In genomic region chrX:154531626-154532025, GRCh38 we compare ENCODE assay signal across 19 cellular contexts. TPM values are rescaled to one million over a fixed set of nuclear protein-coding genes. Genes with fewer than 3 reads are reported as not detected.
DNase-seq lines count a peak whose midpoint lies in the region; ATAC-seq and TF ChIP-seq lines count a peak whose summit lies in the region.
"Had no signal": no experiment of that assay in that cellular context is flagged by ENCODE, and none has a peak within 500 bp of the region (broad histone marks: within the 10 kb centered on the region; RNA-seq: fewer than 3 reads in every experiment).

No MANE protein-coding gene starts in this region.

- DNase-seq in left ventricle myocardium superior: no peak
- no peak for DNase-seq in right atrium auricular region (ENCODE audit: low spot score)
- peak; percentile 64 for DNase-seq in choroid plexus epithelial cell (ENCODE audit: low read depth)
- peak; percentile 58 for DNase-seq in lower lobe of right lung
- no peak for DNase-seq in activated T-cell treated with anti-CD3 and anti-CD28 coated beads for 4 hours
- no peak for DNase-seq in HPDE6-E6E7 (ENCODE audit: extremely low spot score)
- no peak for DNase-seq in T-helper 2 cell treated with Interferon-gamma antibody and Interleukin-4, amounts not matched to agents 5 μg/mL and 100 μg/mL, for 36 hours (ENCODE audit: low spot score)
- DNase-seq in GM20000 (ENCODE audit: low spot score): no peak
- DNase-seq: amygdala, colonic mucosa, DND-41, erythroblast, left colon, NCI-H1694 treated with DMSO at 0.1 percent for 48 hours, spleen, T-helper 2 cell had no signal

- H3K4me1 Mint-ChIP-seq in T-helper 2 cell treated with Interferon-gamma antibody and Interleukin-4, amounts not matched to agents 5 μg/mL and 100 μg/mL, for 36 hours (ENCODE audit: low read depth): peaks cover 3% of the 10 kb centered on the region

- H3K27me3 ChIP-seq in right atrium auricular region: no peaks in the 10 kb centered on the region
- H3K27me3 ChIP-seq in lower lobe of right lung (ENCODE audit: low read depth): no peaks in the 10 kb centered on the region
- H3K27me3 ChIP-seq: colonic mucosa, spleen had no signal

- ATAC-seq in left ventricle myocardium superior: peak; percentile 2
- peak; percentile 59 to 60 for ATAC-seq in lower lobe of right lung
- ATAC-seq: left colon; Right ventricle myocardium inferior; stimulated activated memory B cell treated with anti-CD40 and anti-IgM and Interleukin-4, amounts not matched to agents 10 μg/mL and 1 μg/mL and 100 μg/mL, for 72 hours had no signal

- H3K36me3 ChIP-seq in right atrium auricular region (peaks cover 10% of the 10 kb centered on the region), lower lobe of right lung (peaks cover 29% of the 10 kb centered on the region)
- H3K36me3 ChIP-seq: colonic mucosa had no signal

- H3K27ac ChIP-seq in right atrium auricular region (peak overlapping the region in 1 of 2 donors; percentile 61), lower lobe of right lung (no peak overlapping the region)
- H3K27ac ChIP-seq: colonic mucosa, spleen had no signal

- H3K9me3 ChIP-seq in right atrium auricular region (no peaks in the 10 kb centered on the region), lower lobe of right lung (no peaks in the 10 kb centered on the region)
- H3K9me3 ChIP-seq: colonic mucosa, spleen had no signal

- H3K4me1 ChIP-seq in right atrium auricular region: peaks cover 0 to 16% of the 10 kb centered on the region in 2 donors
- peaks cover 9% of the 10 kb centered on the region for H3K4me1 ChIP-seq in lower lobe of right lung
- H3K4me1 ChIP-seq: colonic mucosa had no signal

- H3K36me3 Mint-ChIP-seq in T-helper 2 cell treated with Interferon-gamma antibody and Interleukin-4, amounts not matched to agents 5 μg/mL and 100 μg/mL, for 36 hours (ENCODE audit: low read depth): peaks cover 11% of the 10 kb centered on the region
- H3K36me3 Mint-ChIP-seq: type B pancreatic cell had no signal

- H3K27me3 Mint-ChIP-seq in T-helper 2 cell treated with Interferon-gamma antibody and Interleukin-4, amounts not matched to agents 5 μg/mL and 100 μg/mL, for 36 hours (ENCODE audit: low read depth): no peaks in the 10 kb centered on the region
- H3K27me3 Mint-ChIP-seq: stimulated activated memory B cell treated with anti-CD40 and anti-IgM and Interleukin-4, amounts not matched to agents 10 μg/mL and 1 μg/mL and 100 μg/mL, for 72 hours; type B pancreatic cell had no signal

- no peak overlapping the region for H3K4me3 Mint-ChIP-seq in T-helper 2 cell treated with Interferon-gamma antibody and Interleukin-4, amounts not matched to agents 5 μg/mL and 100 μg/mL, for 36 hours
- H3K4me3 Mint-ChIP-seq: stimulated activated memory B cell treated with anti-CD40 and anti-IgM and Interleukin-4, amounts not matched to agents 10 μg/mL and 1 μg/mL and 100 μg/mL, for 72 hours; type B pancreatic cell had no signal

- H3K9me3 Mint-ChIP-seq in T-helper 2 cell treated with Interferon-gamma antibody and Interleukin-4, amounts not matched to agents 5 μg/mL and 100 μg/mL, for 36 hours: no peaks in the 10 kb centered on the region
- H3K9me3 Mint-ChIP-seq: stimulated activated memory B cell treated with anti-CD40 and anti-IgM and Interleukin-4, amounts not matched to agents 10 μg/mL and 1 μg/mL and 100 μg/mL, for 72 hours; type B pancreatic cell had no signal

- intact Hi-C loops in left ventricle myocardium superior (cut with micrococcal nuclease): no loop called here
- intact Hi-C loops in lower lobe of right lung (cut with DNase I): no loop called here

- no peak overlapping the region for H3K4me3 ChIP-seq in right atrium auricular region
- H3K4me3 ChIP-seq in choroid plexus epithelial cell (ENCODE audit: low read depth, low read length): no peak overlapping the region
- no peak overlapping the region for H3K4me3 ChIP-seq in lower lobe of right lung
- H3K4me3 ChIP-seq: colonic mucosa, spleen had no signal

- no peak overlapping the region for H3K27ac Mint-ChIP-seq in T-helper 2 cell treated with Interferon-gamma antibody and Interleukin-4, amounts not matched to agents 5 μg/mL and 100 μg/mL, for 36 hours
- H3K27ac Mint-ChIP-seq: stimulated activated memory B cell treated with anti-CD40 and anti-IgM and Interleukin-4, amounts not matched to agents 10 μg/mL and 1 μg/mL and 100 μg/mL, for 72 hours; type B pancreatic cell had no signal

- TF ChIP-seq CTCF in right atrium auricular region (IDR thresholded peaks at IDR 0.05) (no peak), choroid plexus epithelial cell (conservative IDR thresholded peaks at IDR 0.05; ENCODE audit: low read depth, low read length) (no peak), lower lobe of right lung (IDR thresholded peaks at IDR 0.05) (no peak), GM20000 (IDR thresholded peaks at IDR 0.05; ENCODE audit: extremely low read depth, missing control alignments) (no peak)

RNA-seq across cellular contexts. Expression of gene G6PD, which starts 15.0 kb away (rescaled TPM):
- 10.4 TPM for total RNA-seq in left ventricle myocardium superior
- total RNA-seq in right atrium auricular region: 10 to 100 TPM; 14.9 to 42.2 TPM
- total RNA-seq in lower lobe of right lung: 80.2 TPM

RNA-seq across cellular contexts. Expression of gene FAM3A, which starts 15.6 kb away (rescaled TPM):
- total RNA-seq in left ventricle myocardium superior (62.5 TPM), right atrium auricular region (10 to 100 TPM; 47.1 to 61.2 TPM), lower lobe of right lung (39.7 TPM)

RNA-seq across cellular contexts. Expression of gene IKBKG, which starts 15.8 kb away (rescaled TPM):
- 15.5 TPM for total RNA-seq in left ventricle myocardium superior
- total RNA-seq in right atrium auricular region: 1 to 10 TPM; 7.2 to 9.0 TPM
- 31.4 TPM for total RNA-seq in lower lobe of right lung

RNA-seq across cellular contexts. Expression of gene SLC10A3, which starts 41.2 kb away (rescaled TPM):
- total RNA-seq in left ventricle myocardium superior: 12.2 TPM
- total RNA-seq in right atrium auricular region: 10 to 100 TPM; 22.2 to 22.9 TPM
- total RNA-seq in lower lobe of right lung: 20.2 TPM

RNA-seq across cellular contexts. Expression of gene UBL4A, which starts 45.2 kb away (rescaled TPM):
- total RNA-seq in left ventricle myocardium superior (58.6 TPM), right atrium auricular region (10 to 100 TPM; 54.6 to 61.0 TPM), lower lobe of right lung (34.0 TPM)

Comparison
In these comparisons a context has a peak if more than half of its experiments do, and no peak if none do; other contexts are left out.
1. DNase-seq: peak in choroid plexus epithelial cell (single experiment) and lower lobe of right lung (single experiment); none in left ventricle myocardium superior (single experiment), right atrium auricular region (single experiment), activated T-cell treated with anti-CD3 and anti-CD28 coated beads for 4 hours (single experiment), HPDE6-E6E7 (single experiment), T-helper 2 cell treated with Interferon-gamma antibody and Interleukin-4, amounts not matched to agents 5 μg/mL and 100 μg/mL, for 36 hours (single experiment) and GM20000 (single experiment).